Comparison of ENCODE assay signal across 8 cellular contexts in the genomic region with DNA sequence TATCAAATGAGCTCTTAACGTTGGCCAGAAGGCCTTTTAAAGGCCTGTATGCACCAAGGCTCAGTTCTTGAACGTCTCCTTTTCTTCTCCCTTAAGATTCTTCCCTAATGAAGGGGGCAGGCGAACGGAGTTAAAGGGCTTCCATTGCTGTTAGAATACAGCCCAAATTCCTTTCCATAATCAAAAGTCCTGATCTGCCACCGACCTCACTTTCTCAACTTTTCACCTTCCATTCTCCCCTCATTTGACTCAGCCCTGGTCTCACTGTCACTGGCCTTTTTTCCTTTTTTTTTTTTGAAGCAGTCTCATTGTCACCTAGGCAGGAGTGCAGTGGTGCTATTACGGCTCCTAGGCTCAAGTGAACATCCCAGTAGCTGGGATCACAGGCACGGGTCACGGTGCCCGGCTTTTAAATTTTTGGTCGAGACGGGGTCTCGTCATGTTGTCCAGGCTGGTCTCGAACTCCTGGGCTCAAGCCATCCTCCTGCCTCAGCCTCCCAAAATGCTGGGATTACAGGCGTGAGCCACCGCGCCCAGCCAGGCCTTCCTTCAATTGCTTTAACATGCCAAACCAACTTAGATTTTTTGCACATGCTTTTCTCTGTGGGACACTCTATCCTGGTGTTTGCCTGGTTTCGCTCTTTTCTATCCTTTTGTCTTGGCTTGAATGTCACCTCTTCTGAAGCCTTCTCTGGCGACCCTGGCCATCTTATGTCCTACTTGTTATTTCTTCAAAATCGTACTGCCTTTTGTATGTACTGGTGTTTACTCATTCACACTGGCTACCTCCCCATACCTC.
A peak's percentile ranks its signal among the peaks of the same experiment; 100 is the strongest.
DNase-seq lines count a peak whose midpoint lies in the region; ATAC-seq and TF ChIP-seq lines count a peak whose summit lies in the region.

No MANE protein-coding gene starts in this region.

- no peak for TF ChIP-seq CTCF in WERI-Rb-1 (IDR thresholded peaks at IDR 0.05; ENCODE audit: low read depth, low read length)

- H3K36me3 ChIP-seq in WERI-Rb-1 (peaks cover 9% of the 10 kb centered on the region), iPS DF 6.9 (ENCODE audit: control insufficient read depth, insufficient read depth, low read length) (no peaks in the 10 kb centered on the region)

- no peaks in the 10 kb centered on the region for H3K27me3 ChIP-seq in WERI-Rb-1 (ENCODE audit: insufficient read depth, low read depth, severe bottlenecking)
- no peaks in the 10 kb centered on the region for H3K27me3 ChIP-seq in iPS DF 6.9 (ENCODE audit: control insufficient read depth, insufficient read depth, low read length)

- ATAC-seq in GM19463 (IDR thresholded peaks at IDR 0.05; ENCODE audit: unreplicated experiment): no peak
- no peak for ATAC-seq in GM21619 (IDR thresholded peaks at IDR 0.05; ENCODE audit: unreplicated experiment)

- H3K27ac ChIP-seq in WERI-Rb-1: peak overlapping the region; percentile 99
- no peak overlapping the region for H3K27ac ChIP-seq in iPS DF 6.9 (ENCODE audit: low read length)
- H3K27ac ChIP-seq in skin epidermis: peak overlapping the region; percentile 81 to 99 (median 98)

- DNase-seq in WERI-Rb-1 (no peak), iPS DF 6.9 (ENCODE audit: low read depth, low spot score) (no peak), activated gamma-delta T cell treated with Interleukin-2 at 50 U/mL for 16 hours (no peak), GOT3 (lab: John Stamatoyannopoulos, UW) (no peak)

- no CpG with 5 or more reads among the region's 19 CpGs for WGBS in iPS DF 6.9 (ENCODE audit: insufficient coverage, insufficient read length)

- H3K4me3 ChIP-seq in GM08714 (ENCODE audit: low read length) (peak overlapping the region; percentile 92), WERI-Rb-1 (ENCODE audit: low read depth, low read length) (peak overlapping the region; percentile 97), iPS DF 6.9 (ENCODE audit: low read length) (peak overlapping the region; percentile 68; the same call in 1 of the 2 replicates), skin epidermis (peak overlapping the region; percentile 63 to 90 (median 85))

- H3K4me1 ChIP-seq in iPS DF 6.9 (ENCODE audit: control insufficient read depth, insufficient read depth, low read length): no peaks in the 10 kb centered on the region

- H3K9me3 ChIP-seq in WERI-Rb-1 (ENCODE audit: severe bottlenecking): no peaks in the 10 kb centered on the region
- H3K9me3 ChIP-seq in iPS DF 6.9 (ENCODE audit: control insufficient read depth, insufficient read depth, low read length): no peaks in the 10 kb centered on the region
